Comparison of ENCODE assay signal across 24 cellular contexts in the genomic region with DNA sequence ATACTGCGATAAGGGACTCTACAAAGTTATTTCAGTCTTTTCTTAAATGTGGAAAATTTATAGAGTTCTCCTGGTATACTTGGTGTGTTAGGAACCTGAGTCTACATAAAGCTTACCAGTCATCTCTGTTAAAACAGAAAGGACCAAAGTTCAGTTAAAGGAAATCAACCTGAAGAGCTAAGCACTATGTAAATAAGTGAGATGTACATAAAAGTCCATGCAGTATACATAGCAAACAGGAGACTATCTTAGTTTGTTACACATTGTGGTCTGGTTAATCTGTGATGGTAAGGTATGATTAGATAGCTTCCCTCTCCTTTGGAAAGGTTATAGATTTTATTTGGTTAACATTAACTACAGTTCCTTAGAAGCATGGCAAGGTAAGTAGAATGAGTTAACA.
DNase-seq lines count a peak whose midpoint lies in the region; ATAC-seq, FAIRE-seq and TF ChIP-seq lines count a peak whose summit lies in the region.
"Had no signal": no experiment of that assay in that cellular context is flagged by ENCODE, and none has a peak within 500 bp of the region (broad histone marks: within the 10 kb centered on the region; RNA-seq: fewer than 3 reads in every experiment).

No MANE protein-coding gene starts in this region.

- POLR2A ChIA-PET in PC-3 (lab: Charles Lee; ENCODE audit: unreplicated experiment) = interaction anchor here (0.6 kb wide), 1 partner anchor 75 kb away, joined by 8 read pairs; no protein-coding TSS in a partner anchor

- peak; percentile 64 for ATAC-seq in PC-3
- peak; percentile 43 to 84 (median 76) for ATAC-seq in pancreas
- ATAC-seq: SK-N-SH treated with all-trans-retinoic acid at 6 μM for 48 hours had no signal

- H3K27me3 ChIP-seq in PC-3 (ENCODE audit: low read length) (no peaks in the 10 kb centered on the region), hepatocyte (no peaks in the 10 kb centered on the region), pancreas (no peaks in the 10 kb centered on the region), tibial artery (no peaks in the 10 kb centered on the region)

- H3K9me3 ChIP-seq in PC-3 (ENCODE audit: low read length) (no peaks in the 10 kb centered on the region), hepatocyte (ENCODE audit: low read depth) (no peaks in the 10 kb centered on the region), pancreas (no peaks in the 10 kb centered on the region), tibial artery (no peaks in the 10 kb centered on the region)

- CTCF ChIA-PET in PC-3 (lab: Charles Lee) = interaction anchor here (0.6 kb wide), 1 partner anchor 38 kb away, joined by 3 read pairs; no protein-coding TSS in a partner anchor

- H3K9me2 ChIP-seq in PC-3 (replicated peaks; ENCODE audit: low read length) (no peaks in the 10 kb centered on the region), hepatocyte (replicated peaks; ENCODE audit: insufficient read depth) (no peaks in the 10 kb centered on the region)

- H3K4me2 ChIP-seq in PC-3 (ENCODE audit: low read length) (peak overlapping the region; percentile 35), hepatocyte (peak overlapping the region; percentile 19)
- H3K4me2 ChIP-seq: PC-9 had no signal

- H3K79me2 ChIP-seq in PC-3 (ENCODE audit: low read length) (peaks cover 23% of the 10 kb centered on the region), hepatocyte (no peaks in the 10 kb centered on the region)

- peaks cover 47% of the 10 kb centered on the region for H3K36me3 ChIP-seq in PC-3 (ENCODE audit: low read depth, low read length)
- H3K36me3 ChIP-seq in hepatocyte (replicated peaks; ENCODE audit: insufficient read depth, low read depth) = no peaks in the 10 kb centered on the region
- H3K36me3 ChIP-seq in pancreas = no peaks in the 10 kb centered on the region
- peaks cover 8 to 20% (median 10%) of the 10 kb centered on the region in 3 donors for H3K36me3 ChIP-seq in tibial artery

- peak overlapping the region; percentile 52 for H3K27ac ChIP-seq in PC-3 (ENCODE audit: low read length)
- peak overlapping the region; percentile 27 for H3K27ac ChIP-seq in hepatocyte
- H3K27ac ChIP-seq in pancreas = no peak overlapping the region
- no peak overlapping the region for H3K27ac ChIP-seq in tibial artery
- H3K27ac ChIP-seq: C4-2B, PC-9, RWPE1 had no signal

- no TSS peak for BruUV-seq in PC-3 (replicated peaks; lab: Mats Ljungman, UMichigan)

- peak; percentile 71 for FAIRE-seq in pancreas (lab: Jason Lieb, UNC)

- no peak for TF ChIP-seq CTCF in PC-3 (conservative IDR thresholded peaks at IDR 0.05; ENCODE audit: low read depth, low read length)
- no peak for TF ChIP-seq CTCF in hepatocyte (IDR thresholded peaks at IDR 0.05; ENCODE audit: poor library complexity)
- TF ChIP-seq CTCF in pancreas (IDR thresholded peaks at IDR 0.05) = no peak
- no peak for TF ChIP-seq CTCF in tibial artery (IDR thresholded peaks at IDR 0.05)

- intact Hi-C loops in PC-3 (cut with micrococcal nuclease) = loop anchor here (5.0 kb wide), 1 partner anchor 470 kb away; no protein-coding TSS in a partner anchor
- intact Hi-C loops in pancreas (cut with DNase I) = no loop called here
- intact Hi-C loops in tibial artery (cut with DNase I; ENCODE audit: low total_unique reads) = no loop called here

- WGBS in hepatocyte (ENCODE audit: low lambda C conversion rate, missing lambda C conversion rate) = 51% methylated on average over 1 of the region's 1 CpG
- WGBS in pancreas, 2 donors = 69 to 75% methylated on average over 1 of the region's 1 CpG

- peaks cover 5% of the 10 kb centered on the region for H3F3A ChIP-seq in PC-3 (ENCODE audit: low read length, unreplicated experiment)

- H3K9ac ChIP-seq in PC-3 (ENCODE audit: low read length) = no peak overlapping the region

- H4K20me1 ChIP-seq in PC-3 (ENCODE audit: low read length) (no peaks in the 10 kb centered on the region), hepatocyte (ENCODE audit: insufficient read depth, poor library complexity, severe bottlenecking) (no peaks in the 10 kb centered on the region)

- no peak overlapping the region for H3K4me3 ChIP-seq in PC-3 (ENCODE audit: low read length)
- H3K4me3 ChIP-seq in hepatocyte = no peak overlapping the region
- H3K4me3 ChIP-seq in pancreas = no peak overlapping the region
- no peak overlapping the region for H3K4me3 ChIP-seq in tibial artery
- H3K4me3 ChIP-seq: PC-9 had no signal

- H3K4me1 ChIP-seq in PC-3 (ENCODE audit: insufficient read depth, low read length) = peaks cover 44% of the 10 kb centered on the region
- H3K4me1 ChIP-seq in hepatocyte (ENCODE audit: insufficient read depth) = peaks cover 24% of the 10 kb centered on the region
- H3K4me1 ChIP-seq in pancreas = peaks cover 0 to 9% (median 0%) of the 10 kb centered on the region in 3 donors
- H3K4me1 ChIP-seq in tibial artery = peaks cover 0 to 28% (median 2%) of the 10 kb centered on the region in 4 donors

- H2AFZ ChIP-seq in PC-3 (ENCODE audit: low read length) (no peak overlapping the region), hepatocyte (no peak overlapping the region)
- H2AFZ ChIP-seq: PC-9 had no signal

- peak; percentile 71 for DNase-seq in HT-29 (ENCODE audit: low spot score)
- DNase-seq in PC-3 = peak; percentile 60
- DNase-seq in hepatocyte (ENCODE audit: low spot score) = peak; percentile 25
- no peak for DNase-seq in pancreas
- no peak for DNase-seq in amygdala (lab: John Stamatoyannopoulos, UW)
- DNase-seq in tibial artery = no peak
- DNase-seq in stimulated activated naive CD4-positive, alpha-beta T cell (lab: John Stamatoyannopoulos, UW) = no peak
- DNase-seq in NCI-H1105 (lab: John Stamatoyannopoulos, UW) = no peak
- DNase-seq: AML-193, DMS 273 treated with DMSO at 0.1 percent for 48 hours, GDM1, IMR-90, Karpas-422, MM.1S, NCI-H1092, NCI-H146, NCI-H2029 treated with DMSO at 0.1 percent for 48 hours, NCI-H2171 treated with DMSO at 0.1 percent for 48 hours, NCI-H446, PC-9, SIG-M5 had no signal

Comparison
In these comparisons a context has a peak if more than half of its experiments do, and no peak if none do; other contexts are left out.
1. DNase-seq: peak in HT-29 (single experiment), PC-3 (single experiment) and hepatocyte (single experiment); none in pancreas (0 of 6), amygdala (0 of 56), tibial artery (0 of 2), stimulated activated naive CD4-positive, alpha-beta T cell (0 of 6) and NCI-H1105 (single experiment).
2. H3K27ac ChIP-seq: peak in PC-3 (single experiment) and hepatocyte (single experiment); none in pancreas (0 of 4) and tibial artery (0 of 2).